ENCODE assay signal across 17 cellular contexts in genomic region chr17:45168991-45169752, GRCh38. TPM values are rescaled to one million over a fixed set of nuclear protein-coding genes. Genes with fewer than 3 reads are reported as not detected.
A peak's percentile ranks its signal among the peaks of the same experiment; 100 is the strongest.
DNase-seq lines count a peak whose midpoint lies in the region; ATAC-seq and TF ChIP-seq lines count a peak whose summit lies in the region.
"Had no signal": no experiment of that assay in that cellular context is flagged by ENCODE, and none has a peak within 500 bp of the region (broad histone marks: within the 10 kb centered on the region; RNA-seq: fewer than 3 reads in every experiment).

No MANE protein-coding gene starts in this region.

- H3K4me1 ChIP-seq in GM23338 (ENCODE audit: insufficient read depth), result peaks cover 31% of the 10 kb centered on the region
- H3K4me1 ChIP-seq in effector memory CD4-positive, alpha-beta T cell (ENCODE audit: control insufficient read depth, insufficient read depth, low read length, poor library complexity, severe bottlenecking), result peaks cover 16% of the 10 kb centered on the region

- H3K4me3 ChIP-seq in GM23338, result no peak overlapping the region
- H3K4me3 ChIP-seq in effector memory CD4-positive, alpha-beta T cell (ENCODE audit: insufficient read depth, low read depth, low read length, poor library complexity, severe bottlenecking), result no peak overlapping the region
- H3K4me3 ChIP-seq: adrenal gland, right atrium auricular region, SJCRH30 had no signal

- no peak overlapping the region for H3K4me2 ChIP-seq in GM23338

- peaks cover 36% of the 10 kb centered on the region for H3K4me1 Mint-ChIP-seq in GM23338
- peaks cover 40% of the 10 kb centered on the region for H3K4me1 Mint-ChIP-seq in osteocyte (ENCODE audit: unreplicated experiment)

- no peaks in the 10 kb centered on the region for H4K20me1 ChIP-seq in GM23338 (replicated peaks; ENCODE audit: insufficient read depth)

- H3K4me3 Mint-ChIP-seq in GM23338, result no peak overlapping the region
- no peak overlapping the region for H3K4me3 Mint-ChIP-seq in osteocyte (ENCODE audit: unreplicated experiment)

- H3K27me3 ChIP-seq in GM23338 (ENCODE audit: insufficient read depth), result no peaks in the 10 kb centered on the region
- H3K27me3 ChIP-seq in effector memory CD4-positive, alpha-beta T cell (replicated peaks; ENCODE audit: control insufficient read depth, insufficient read depth, low read length, poor library complexity, severe bottlenecking), result no peaks in the 10 kb centered on the region
- H3K27me3 ChIP-seq: adrenal gland, right atrium auricular region, SJCRH30 had no signal

- H3K27me3 Mint-ChIP-seq in GM23338 (ENCODE audit: insufficient read depth, low read depth, poor library complexity), result peaks cover 17% of the 10 kb centered on the region
- no peaks in the 10 kb centered on the region for H3K27me3 Mint-ChIP-seq in osteocyte (ENCODE audit: unreplicated experiment)

- H3K27ac Mint-ChIP-seq in GM23338 (0 out of 2 replicates have a peak overlapping the region, but pooled peaks have one; percentile 40), osteocyte (ENCODE audit: unreplicated experiment) (peak overlapping the region; percentile 99)

- no peak overlapping the region for H2AFZ ChIP-seq in GM23338

- H3K36me3 Mint-ChIP-seq in GM23338 (ENCODE audit: low read depth) (peaks cover 31% of the 10 kb centered on the region), osteocyte (ENCODE audit: unreplicated experiment) (no peaks in the 10 kb centered on the region)

- H3K9me3 Mint-ChIP-seq in GM23338 (no peaks in the 10 kb centered on the region), osteocyte (ENCODE audit: unreplicated experiment) (no peaks in the 10 kb centered on the region)
- H3K9me3 Mint-ChIP-seq: activated T-helper 2 cell treated with anti-CD3 and anti-CD28 coated beads, Interferon-gamma antibody, Interleukin-2, Interleukin-4, amounts not matched to agents 10 μg/mL and 5 μg/mL and 100 μg/mL, durations not matched to agents 14 hours and 24 hours and 36 hours had no signal

- no peaks in the 10 kb centered on the region for H3K79me2 ChIP-seq in GM23338 (replicated peaks; ENCODE audit: insufficient read depth)

- DNase-seq in GM23338 (ENCODE audit: low spot score) (peak; percentile 63), dedifferentiated amniotic fluid mesenchymal stem cell (ENCODE audit: extremely low spot score) (peak; percentile 12), osteocyte (ENCODE audit: extremely low spot score, unreplicated experiment) (no peak), foreskin melanocyte (no peak), T1000 (lab: John Stamatoyannopoulos, UW) (no peak)
- DNase-seq in effector memory CD4-positive, alpha-beta T cell, result no peak
- DNase-seq: adrenal gland, caudate nucleus, EL, foreskin fibroblast, midbrain, NCI-H1092, NCI-H526 treated with DMSO at 0.1 percent for 48 hours, SJCRH30 had no signal

- H3K27ac ChIP-seq in GM23338 (ENCODE audit: low read depth), result peak overlapping the region; percentile 55; the same call in 1 of the 2 replicates
- no peak overlapping the region for H3K27ac ChIP-seq in effector memory CD4-positive, alpha-beta T cell (ENCODE audit: insufficient read depth, low read length, poor library complexity, severe bottlenecking)
- H3K27ac ChIP-seq: adrenal gland, SJCRH30 had no signal

- TF ChIP-seq CTCF in GM23338 (conservative IDR thresholded peaks at IDR 0.05; ENCODE audit: low read depth in 2 of 2) (peak in 1 of 2 experiments; percentile 35; a peak in 2 of 4 replicates), osteocyte (IDR thresholded peaks at IDR 0.05) (no peak)

- ATAC-seq in GM23338, result peak; percentile 2; the same call in 2 of the 3 replicates
- ATAC-seq: activated CD4-positive, CD25-positive, alpha-beta regulatory T cell treated with anti-CD3 and anti-CD28 coated beads, Interleukin-2, amount 50 U/mL, for 24 hours had no signal

- 0 out of 2 replicates have a peak, but pooled peaks cover 8% of the 10 kb centered on the region for H3F3A ChIP-seq in GM23338 (replicated peaks; ENCODE audit: low read depth)

- no peaks in the 10 kb centered on the region for H3K36me3 ChIP-seq in GM23338 (ENCODE audit: insufficient read depth)
- H3K36me3 ChIP-seq in effector memory CD4-positive, alpha-beta T cell (ENCODE audit: control insufficient read depth, insufficient read depth, low read length), result no peaks in the 10 kb centered on the region
- H3K36me3 ChIP-seq: right atrium auricular region, SJCRH30 had no signal

- no peaks in the 10 kb centered on the region for H3K9me2 ChIP-seq in GM23338 (ENCODE audit: insufficient read depth)

- H3K9me3 ChIP-seq in effector memory CD4-positive, alpha-beta T cell (ENCODE audit: control insufficient read depth, low read length), result no peaks in the 10 kb centered on the region
- H3K9me3 ChIP-seq: adrenal gland, right atrium auricular region, SJCRH30 had no signal

TF ChIP-seq in GM23338, 12 proteins besides CTCF, POLR2A, EP300 and RAD21 (continues in another document):
- TF ChIP-seq ETS1 (IDR thresholded peaks at IDR 0.05) (no peak), REST (IDR thresholded peaks at IDR 0.05; ENCODE audit: unreplicated experiment) (no peak), POLR2AphosphoS5 (IDR thresholded peaks at IDR 0.05; ENCODE audit: low read depth) (no peak), ZNF331 (CRISPR knock-in tag; IDR thresholded peaks at IDR 0.05; ENCODE audit: low read depth) (no peak), EZH2phosphoT487 (IDR thresholded peaks at IDR 0.05; ENCODE audit: unreplicated experiment) (no peak)

RNA-seq across cellular contexts. Expression of gene HEXIM2, which starts 7.5 kb away (rescaled TPM):
- total RNA-seq in GM23338 (2014; rRNA removed; shearing (Covaris generic)), result 9.0 and 9.8 TPM in 2 replicates
- polyA plus RNA-seq in GM23338 (2016; fragmentation: Nextera tagmentation; extraction: Ambion mirVana), result 9.5 and 12.4 TPM in 2 replicates
- 6.4 and 9.8 TPM in 2 replicates for total RNA-seq in osteocyte

RNA-seq across cellular contexts. Expression of gene HEXIM1, which starts 20.9 kb away (rescaled TPM):
- 10.9 and 11.9 TPM in 2 replicates for total RNA-seq in GM23338 (2014; rRNA removed; shearing (Covaris generic))
- polyA plus RNA-seq in GM23338 (2016; fragmentation: Nextera tagmentation; extraction: Ambion mirVana), result 9.2 and 9.7 TPM in 2 replicates
- 42.0 and 44.5 TPM in 2 replicates for total RNA-seq in osteocyte

RNA-seq across cellular contexts. Expression of gene ACBD4, which starts 33.7 kb away (rescaled TPM):
- total RNA-seq in GM23338 (2014; rRNA removed; shearing (Covaris generic)), result 5.1 and 6.7 TPM in 2 replicates
- 4.5 and 5.1 TPM in 2 replicates for polyA plus RNA-seq in GM23338 (2016; fragmentation: Nextera tagmentation; extraction: Ambion mirVana)
- total RNA-seq in osteocyte, result 8.1 and 10.6 TPM in 2 replicates

RNA-seq across cellular contexts. Expression of gene PLCD3, which starts 36.9 kb away (rescaled TPM):
- 15.9 and 32.1 TPM in 2 replicates for total RNA-seq in GM23338 (2014; rRNA removed; shearing (Covaris generic))
- polyA plus RNA-seq in GM23338 (2016; fragmentation: Nextera tagmentation; extraction: Ambion mirVana), result 3.0 and 5.7 TPM in 2 replicates
- total RNA-seq in osteocyte, result 92.3 and 111 TPM in 2 replicates

RNA-seq across cellular contexts. Expression of gene FMNL1, which starts 52.5 kb away (rescaled TPM):
- 9.3 and 23.1 TPM in 2 replicates for total RNA-seq in GM23338 (2014; rRNA removed; shearing (Covaris generic))
- 5.6 and 6.6 TPM in 2 replicates for polyA plus RNA-seq in GM23338 (2016; fragmentation: Nextera tagmentation; extraction: Ambion mirVana)
- total RNA-seq in osteocyte, result 2.0 and 2.8 TPM in 2 replicates

Comparison
In these comparisons a context has a peak if more than half of its experiments do, and no peak if none do; other contexts are left out.
1. DNase-seq: peak in GM23338 (single experiment) and dedifferentiated amniotic fluid mesenchymal stem cell (single experiment); none in osteocyte (single experiment), foreskin melanocyte (single experiment), effector memory CD4-positive, alpha-beta T cell (0 of 3) and T1000 (single experiment).